19 cellular contexts compared by ENCODE assay signal in the genomic region with DNA sequence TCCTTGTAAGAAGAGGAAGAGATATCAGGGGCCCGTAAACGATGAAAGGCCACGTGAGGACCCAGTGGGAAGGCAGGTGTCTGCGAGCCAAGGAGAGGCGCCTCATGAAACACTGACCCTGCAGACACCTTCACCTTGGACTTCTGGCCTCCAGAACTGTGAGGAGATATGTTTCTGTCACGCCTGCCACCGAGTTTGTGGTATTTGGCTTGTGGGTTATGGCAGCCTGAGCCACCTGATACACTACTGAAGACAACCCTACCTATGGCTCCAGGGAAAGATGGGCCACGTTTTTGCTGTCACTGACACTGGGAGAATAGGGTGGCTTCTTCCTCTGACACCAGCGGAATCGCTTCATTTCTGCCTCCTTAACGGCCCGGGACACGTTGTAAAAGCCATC.
"Had no signal": no experiment of that assay in that cellular context is flagged by ENCODE, and none has a peak within 500 bp of the region (broad histone marks: within the 10 kb centered on the region; RNA-seq: fewer than 3 reads in every experiment).

No MANE protein-coding gene starts in this region.

- H3K36me3 ChIP-seq: MG63 had no signal

- H3K4me2 ChIP-seq: SK-N-SH had no signal

- H3K9me3 ChIP-seq: MG63, SK-N-SH had no signal

- H3K4me3 ChIP-seq: MG63 had no signal

- H3K27ac ChIP-seq: RWPE1 had no signal

- DNase-seq: Karpas-422, KG1, MG63, NCI-H1092, NCI-H1105 treated with DMSO at 0.1 percent for 48 hours, NCI-H1417 treated with DMSO at 0.1 percent for 48 hours, NCI-H146, NCI-H1694 treated with DMSO at 0.1 percent for 48 hours, NCI-H1930, NCI-H2081, NCI-H2107, NCI-H2227 treated with DMSO at 0.1 percent for 48 hours, NCI-H524, NCI-H69, NCI-H774, PC-3, SHP77, SK-N-SH had no signal

- H3K9ac ChIP-seq: SK-N-SH had no signal

- H3K27me3 ChIP-seq: MG63 had no signal
